In the genomic region with DNA sequence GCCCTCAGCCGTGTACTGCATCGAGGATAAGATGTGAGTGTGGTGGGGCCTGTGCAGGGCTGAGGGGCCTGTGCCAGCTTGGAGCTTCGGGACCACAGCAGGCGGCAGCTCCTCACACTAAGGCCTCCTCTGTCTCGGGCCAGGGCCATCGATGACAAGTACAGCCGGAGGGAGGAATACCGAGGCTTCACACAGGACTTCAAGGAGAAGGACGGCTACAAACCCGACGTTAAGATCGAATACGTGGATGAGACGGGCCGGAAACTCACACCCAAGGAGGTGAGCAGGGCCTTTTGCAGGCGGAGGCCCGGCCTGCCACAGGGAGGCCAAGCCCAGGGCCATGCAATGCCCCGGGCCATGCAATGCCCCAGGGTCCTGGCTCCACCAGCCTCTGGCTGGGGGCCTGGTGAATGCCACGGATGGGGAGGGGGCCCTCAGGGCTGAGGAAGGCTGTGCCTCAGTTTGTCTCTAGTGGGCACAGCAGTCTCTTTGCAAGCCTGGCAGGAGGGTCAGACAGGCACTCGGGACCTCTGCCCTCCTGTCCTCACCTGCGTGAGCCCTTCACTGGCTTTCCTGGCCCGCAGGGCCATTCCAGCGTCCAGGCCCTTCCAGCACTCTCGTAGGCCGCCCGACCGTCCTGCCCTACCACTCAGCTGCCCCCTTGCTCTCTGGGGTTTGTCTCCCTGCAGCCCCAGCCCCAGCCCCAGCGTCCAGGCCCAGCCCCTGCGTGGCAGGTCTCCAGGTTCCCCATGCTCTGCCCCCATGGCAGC, we compare ENCODE assay signal across 3 cellular contexts.
TF ChIP-seq lines count a peak whose summit lies in the region.

No MANE protein-coding gene starts in this region.

TF ChIP-seq in SK-N-SH, 30 proteins besides CTCF, POLR2A, EP300 and RAD21:
- TF ChIP-seq YY1 (IDR thresholded peaks at IDR 0.05; ENCODE audit: low read depth) (no peak), NRF1 (IDR thresholded peaks at IDR 0.05; ENCODE audit: low read depth, low read length) (no peak), GATA2 (CRISPR knock-in tag; IDR thresholded peaks at IDR 0.05) (no peak), SMC3 (IDR thresholded peaks at IDR 0.05; ENCODE audit: low read depth, low read length) (no peak), SIN3A (IDR thresholded peaks at IDR 0.05; ENCODE audit: borderline replicate concordance, low read depth, low read length) (no peak), RCOR1 (IDR thresholded peaks at IDR 0.05; ENCODE audit: low read length) (no peak), MXI1 (IDR thresholded peaks at IDR 0.05; ENCODE audit: low read depth, low read length) (no peak), POLR2AphosphoS5 (IDR thresholded peaks at IDR 0.05; ENCODE audit: low read depth, low read length) (no peak), TEAD4 (IDR thresholded peaks at IDR 0.05; ENCODE audit: borderline replicate concordance, insufficient read depth) (no peak), GABPA (IDR thresholded peaks at IDR 0.05; ENCODE audit: low read depth) (no peak), CHD2 (IDR thresholded peaks at IDR 0.05; ENCODE audit: low read length, partially characterized antibody) (no peak), TCF12 (IDR thresholded peaks at IDR 0.05) (no peak), RFX5 (IDR thresholded peaks at IDR 0.05; ENCODE audit: low read length) (no peak), RXRA (IDR thresholded peaks at IDR 0.05; ENCODE audit: borderline replicate concordance, low read depth) (no peak)
- TF ChIP-seq, protein P1, sequence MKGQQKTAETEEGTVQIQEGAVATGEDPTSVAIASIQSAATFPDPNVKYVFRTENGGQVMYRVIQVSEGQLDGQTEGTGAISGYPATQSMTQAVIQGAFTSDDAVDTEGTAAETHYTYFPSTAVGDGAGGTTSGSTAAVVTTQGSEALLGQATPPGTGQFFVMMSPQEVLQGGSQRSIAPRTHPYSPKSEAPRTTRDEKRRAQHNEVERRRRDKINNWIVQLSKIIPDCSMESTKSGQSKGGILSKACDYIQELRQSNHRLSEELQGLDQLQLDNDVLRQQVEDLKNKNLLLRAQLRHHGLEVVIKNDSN (IDR thresholded peaks at IDR 0.05; ENCODE audit: borderline replicate concordance, low read depth), result no peak
- TF ChIP-seq, protein P2, sequence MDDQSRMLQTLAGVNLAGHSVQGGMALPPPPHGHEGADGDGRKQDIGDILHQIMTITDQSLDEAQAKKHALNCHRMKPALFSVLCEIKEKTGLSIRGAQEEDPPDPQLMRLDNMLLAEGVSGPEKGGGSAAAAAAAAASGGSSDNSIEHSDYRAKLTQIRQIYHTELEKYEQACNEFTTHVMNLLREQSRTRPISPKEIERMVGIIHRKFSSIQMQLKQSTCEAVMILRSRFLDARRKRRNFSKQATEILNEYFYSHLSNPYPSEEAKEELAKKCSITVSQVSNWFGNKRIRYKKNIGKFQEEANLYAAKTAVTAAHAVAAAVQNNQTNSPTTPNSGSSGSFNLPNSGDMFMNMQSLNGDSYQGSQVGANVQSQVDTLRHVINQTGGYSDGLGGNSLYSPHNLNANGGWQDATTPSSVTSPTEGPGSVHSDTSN (IDR thresholded peaks at IDR 0.05), result no peak
- TF ChIP-seq, protein P3, sequence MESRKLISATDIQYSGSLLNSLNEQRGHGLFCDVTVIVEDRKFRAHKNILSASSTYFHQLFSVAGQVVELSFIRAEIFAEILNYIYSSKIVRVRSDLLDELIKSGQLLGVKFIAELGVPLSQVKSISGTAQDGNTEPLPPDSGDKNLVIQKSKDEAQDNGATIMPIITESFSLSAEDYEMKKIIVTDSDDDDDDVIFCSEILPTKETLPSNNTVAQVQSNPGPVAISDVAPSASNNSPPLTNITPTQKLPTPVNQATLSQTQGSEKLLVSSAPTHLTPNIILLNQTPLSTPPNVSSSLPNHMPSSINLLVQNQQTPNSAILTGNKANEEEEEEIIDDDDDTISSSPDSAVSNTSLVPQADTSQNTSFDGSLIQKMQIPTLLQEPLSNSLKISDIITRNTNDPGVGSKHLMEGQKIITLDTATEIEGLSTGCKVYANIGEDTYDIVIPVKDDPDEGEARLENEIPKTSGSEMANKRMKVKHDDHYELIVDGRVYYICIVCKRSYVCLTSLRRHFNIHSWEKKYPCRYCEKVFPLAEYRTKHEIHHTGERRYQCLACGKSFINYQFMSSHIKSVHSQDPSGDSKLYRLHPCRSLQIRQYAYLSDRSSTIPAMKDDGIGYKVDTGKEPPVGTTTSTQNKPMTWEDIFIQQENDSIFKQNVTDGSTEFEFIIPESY (IDR thresholded peaks at IDR 0.05; ENCODE audit: borderline replicate concordance, low read depth), result no peak
- TF ChIP-seq, protein P4, sequence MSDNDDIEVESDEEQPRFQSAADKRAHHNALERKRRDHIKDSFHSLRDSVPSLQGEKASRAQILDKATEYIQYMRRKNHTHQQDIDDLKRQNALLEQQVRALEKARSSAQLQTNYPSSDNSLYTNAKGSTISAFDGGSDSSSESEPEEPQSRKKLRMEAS (IDR thresholded peaks at IDR 0.05; ENCODE audit: low read depth), result no peak

TF ChIP-seq in SK-N-SH treated with all-trans-retinoic acid at 6 μM for 48 hours, 23 proteins besides CTCF, POLR2A, EP300 and RAD21 (continues in another document):
- TF ChIP-seq ZFP30 (CRISPR knock-in tag; IDR thresholded peaks at IDR 0.05) (no peak), GLIS3 (CRISPR knock-in tag; IDR thresholded peaks at IDR 0.05) (no peak), CSDC2 (CRISPR knock-in tag; IDR thresholded peaks at IDR 0.05) (no peak), BACH2 (CRISPR knock-in tag; IDR thresholded peaks at IDR 0.05; ENCODE audit: borderline replicate concordance) (no peak), TOX (CRISPR knock-in tag; IDR thresholded peaks at IDR 0.05; ENCODE audit: borderline replicate concordance) (no peak), ESRRG (CRISPR knock-in tag; IDR thresholded peaks at IDR 0.05) (no peak), ZNF70 (CRISPR knock-in tag; IDR thresholded peaks at IDR 0.05) (no peak), ZNF8 (CRISPR knock-in tag; IDR thresholded peaks at IDR 0.05) (no peak)
- TF ChIP-seq, protein P5, sequence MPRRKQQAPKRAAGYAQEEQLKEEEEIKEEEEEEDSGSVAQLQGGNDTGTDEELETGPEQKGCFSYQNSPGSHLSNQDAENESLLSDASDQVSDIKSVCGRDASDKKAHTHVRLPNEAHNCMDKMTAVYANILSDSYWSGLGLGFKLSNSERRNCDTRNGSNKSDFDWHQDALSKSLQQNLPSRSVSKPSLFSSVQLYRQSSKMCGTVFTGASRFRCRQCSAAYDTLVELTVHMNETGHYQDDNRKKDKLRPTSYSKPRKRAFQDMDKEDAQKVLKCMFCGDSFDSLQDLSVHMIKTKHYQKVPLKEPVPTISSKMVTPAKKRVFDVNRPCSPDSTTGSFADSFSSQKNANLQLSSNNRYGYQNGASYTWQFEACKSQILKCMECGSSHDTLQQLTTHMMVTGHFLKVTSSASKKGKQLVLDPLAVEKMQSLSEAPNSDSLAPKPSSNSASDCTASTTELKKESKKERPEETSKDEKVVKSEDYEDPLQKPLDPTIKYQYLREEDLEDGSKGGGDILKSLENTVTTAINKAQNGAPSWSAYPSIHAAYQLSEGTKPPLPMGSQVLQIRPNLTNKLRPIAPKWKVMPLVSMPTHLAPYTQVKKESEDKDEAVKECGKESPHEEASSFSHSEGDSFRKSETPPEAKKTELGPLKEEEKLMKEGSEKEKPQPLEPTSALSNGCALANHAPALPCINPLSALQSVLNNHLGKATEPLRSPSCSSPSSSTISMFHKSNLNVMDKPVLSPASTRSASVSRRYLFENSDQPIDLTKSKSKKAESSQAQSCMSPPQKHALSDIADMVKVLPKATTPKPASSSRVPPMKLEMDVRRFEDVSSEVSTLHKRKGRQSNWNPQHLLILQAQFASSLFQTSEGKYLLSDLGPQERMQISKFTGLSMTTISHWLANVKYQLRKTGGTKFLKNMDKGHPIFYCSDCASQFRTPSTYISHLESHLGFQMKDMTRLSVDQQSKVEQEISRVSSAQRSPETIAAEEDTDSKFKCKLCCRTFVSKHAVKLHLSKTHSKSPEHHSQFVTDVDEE (CRISPR knock-in tag; IDR thresholded peaks at IDR 0.05), result no peak
- TF ChIP-seq, protein P6, sequence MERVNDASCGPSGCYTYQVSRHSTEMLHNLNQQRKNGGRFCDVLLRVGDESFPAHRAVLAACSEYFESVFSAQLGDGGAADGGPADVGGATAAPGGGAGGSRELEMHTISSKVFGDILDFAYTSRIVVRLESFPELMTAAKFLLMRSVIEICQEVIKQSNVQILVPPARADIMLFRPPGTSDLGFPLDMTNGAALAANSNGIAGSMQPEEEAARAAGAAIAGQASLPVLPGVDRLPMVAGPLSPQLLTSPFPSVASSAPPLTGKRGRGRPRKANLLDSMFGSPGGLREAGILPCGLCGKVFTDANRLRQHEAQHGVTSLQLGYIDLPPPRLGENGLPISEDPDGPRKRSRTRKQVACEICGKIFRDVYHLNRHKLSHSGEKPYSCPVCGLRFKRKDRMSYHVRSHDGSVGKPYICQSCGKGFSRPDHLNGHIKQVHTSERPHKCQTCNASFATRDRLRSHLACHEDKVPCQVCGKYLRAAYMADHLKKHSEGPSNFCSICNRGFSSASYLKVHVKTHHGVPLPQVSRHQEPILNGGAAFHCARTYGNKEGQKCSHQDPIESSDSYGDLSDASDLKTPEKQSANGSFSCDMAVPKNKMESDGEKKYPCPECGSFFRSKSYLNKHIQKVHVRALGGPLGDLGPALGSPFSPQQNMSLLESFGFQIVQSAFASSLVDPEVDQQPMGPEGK (CRISPR knock-in tag; IDR thresholded peaks at IDR 0.05; ENCODE audit: borderline replicate concordance), result no peak
- TF ChIP-seq, protein P7, sequence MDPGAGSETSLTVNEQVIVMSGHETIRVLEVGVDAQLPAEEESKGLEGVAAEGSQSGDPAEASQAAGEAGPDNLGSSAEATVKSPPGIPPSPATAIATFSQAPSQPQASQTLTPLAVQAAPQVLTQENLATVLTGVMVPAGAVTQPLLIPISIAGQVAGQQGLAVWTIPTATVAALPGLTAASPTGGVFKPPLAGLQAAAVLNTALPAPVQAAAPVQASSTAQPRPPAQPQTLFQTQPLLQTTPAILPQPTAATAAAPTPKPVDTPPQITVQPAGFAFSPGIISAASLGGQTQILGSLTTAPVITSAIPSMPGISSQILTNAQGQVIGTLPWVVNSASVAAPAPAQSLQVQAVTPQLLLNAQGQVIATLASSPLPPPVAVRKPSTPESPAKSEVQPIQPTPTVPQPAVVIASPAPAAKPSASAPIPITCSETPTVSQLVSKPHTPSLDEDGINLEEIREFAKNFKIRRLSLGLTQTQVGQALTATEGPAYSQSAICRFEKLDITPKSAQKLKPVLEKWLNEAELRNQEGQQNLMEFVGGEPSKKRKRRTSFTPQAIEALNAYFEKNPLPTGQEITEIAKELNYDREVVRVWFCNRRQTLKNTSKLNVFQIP (CRISPR knock-in tag; IDR thresholded peaks at IDR 0.05; ENCODE audit: borderline replicate concordance, low read depth), result no peak

TF ChIP-seq in K562, 482 proteins besides CTCF, POLR2A, EP300 and RAD21:
- TF ChIP-seq POLR2G (IDR thresholded peaks at IDR 0.05; ENCODE audit: low read depth, low read length) (peak; percentile 27; the same call in 1 of the 2 replicates), ZNF384 (IDR thresholded peaks at IDR 0.05; ENCODE audit: low read depth, low read length) (no peak)
